In the genomic region with DNA sequence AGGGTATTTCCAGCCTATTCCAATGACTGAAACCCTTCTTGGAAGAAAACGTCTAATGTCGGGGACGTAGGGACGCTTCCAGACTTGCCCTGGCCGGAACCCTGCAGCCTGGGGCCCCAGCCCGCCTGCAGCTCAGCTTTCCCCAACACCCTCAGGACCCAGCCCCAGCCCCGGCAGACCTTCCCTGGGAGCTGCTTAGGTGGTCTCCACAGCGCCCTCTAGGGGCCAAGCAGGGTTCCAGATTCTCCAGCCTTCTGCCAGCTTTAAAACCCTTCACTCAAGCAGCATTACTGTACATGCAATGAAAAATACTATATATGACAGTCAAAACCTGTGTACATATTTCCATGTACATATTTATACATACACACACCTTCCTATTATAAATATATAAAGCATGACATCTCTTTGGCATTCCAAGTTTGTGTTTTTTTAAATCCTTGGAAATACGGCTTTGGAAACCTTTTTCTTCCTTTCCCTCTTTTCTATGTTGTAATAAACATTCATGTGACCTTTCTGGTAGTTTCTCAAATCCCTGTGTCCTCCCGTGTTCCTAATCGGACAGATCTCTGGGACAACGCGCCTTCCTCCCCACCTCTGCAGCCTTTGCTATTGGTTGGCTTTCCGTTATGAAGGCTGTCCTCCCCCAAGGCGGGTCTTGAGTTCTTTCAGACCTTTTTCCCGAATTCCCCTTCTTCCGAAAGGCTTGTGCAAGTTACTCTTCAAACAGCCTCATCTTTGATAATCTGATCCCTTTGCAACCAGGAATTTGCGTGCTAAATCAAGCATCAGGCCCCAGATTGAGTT, we compare ENCODE assay signal across 8 cellular contexts.
DNase-seq lines count a peak whose midpoint lies in the region; ATAC-seq lines count a peak whose summit lies in the region.

No MANE protein-coding gene starts in this region.

- H3K36me3 Mint-ChIP-seq in activated CD4-positive, alpha-beta memory T cell treated with anti-CD3 and anti-CD28 coated beads for 36 hours = no peaks in the 10 kb centered on the region

- POLR2A ChIA-PET in activated CD4-positive, alpha-beta memory T cell treated with anti-CD3 and anti-CD28 coated beads for 36 hours (lab: Charles Lee) = no interaction called here

- H3K36me3 ChIP-seq in effector memory CD4-positive, alpha-beta T cell (ENCODE audit: control insufficient read depth, insufficient read depth, low read length) = no peaks in the 10 kb centered on the region

- H3K27ac ChIP-seq in effector memory CD4-positive, alpha-beta T cell (ENCODE audit: insufficient read depth, low read length, poor library complexity, severe bottlenecking) = no peak overlapping the region

- ATAC-seq in HG02571 (IDR thresholded peaks at IDR 0.05; ENCODE audit: unreplicated experiment) (peak; percentile 59), HG02588 (IDR thresholded peaks at IDR 0.05; ENCODE audit: unreplicated experiment) (no peak)

- in situ Hi-C loops in Caki2 (cut with HindIII; ENCODE audit: low pct_unique_long_range_greater_than_20kb, low sequenced_read_pairs) = no loop called here

- CTCF ChIA-PET in activated CD4-positive, alpha-beta memory T cell treated with anti-CD3 and anti-CD28 coated beads for 36 hours (lab: Charles Lee) = interaction anchor here (0.5 to 2.7 kb wide), 29 partner anchors 10 to 483 kb away, joined by 3 to 16 read pairs (median 4); a partner anchor contains a TSS

- H3K27me3 Mint-ChIP-seq in activated CD4-positive, alpha-beta memory T cell treated with anti-CD3 and anti-CD28 coated beads for 36 hours = no peaks in the 10 kb centered on the region

- no peaks in the 10 kb centered on the region for H3K27me3 ChIP-seq in effector memory CD4-positive, alpha-beta T cell (replicated peaks; ENCODE audit: control insufficient read depth, insufficient read depth, low read length, poor library complexity, severe bottlenecking)

- H3K9me3 ChIP-seq in effector memory CD4-positive, alpha-beta T cell (ENCODE audit: control insufficient read depth, low read length) = no peaks in the 10 kb centered on the region

- no peak overlapping the region for H3K4me3 ChIP-seq in effector memory CD4-positive, alpha-beta T cell (ENCODE audit: insufficient read depth, low read depth, low read length, poor library complexity, severe bottlenecking)

- H3K9me3 Mint-ChIP-seq in activated CD4-positive, alpha-beta memory T cell treated with anti-CD3 and anti-CD28 coated beads for 36 hours = no peaks in the 10 kb centered on the region

- H3K4me1 ChIP-seq in effector memory CD4-positive, alpha-beta T cell (ENCODE audit: control insufficient read depth, insufficient read depth, low read length, poor library complexity, severe bottlenecking) = no peaks in the 10 kb centered on the region

- intact Hi-C loops in activated CD4-positive, alpha-beta memory T cell treated with anti-CD3 and anti-CD28 coated beads for 36 hours (cut with micrococcal nuclease) = loop anchor here (1.0 kb wide), 2 partner anchors 62 to 185 kb away; no protein-coding TSS in a partner anchor

- DNase-seq in Caki2 (ENCODE audit: low read depth) (peak; percentile 6), NCI-H748 (lab: John Stamatoyannopoulos, UW; ENCODE audit: unreplicated experiment) (peak; percentile 57), midbrain (lab: John Stamatoyannopoulos, UW) (peak; percentile 64)
- DNase-seq in activated CD4-positive, alpha-beta memory T cell treated with anti-CD3 and anti-CD28 coated beads for 36 hours = peak; percentile 78
- peak; percentile 33 to 50 (median 36) for DNase-seq in effector memory CD4-positive, alpha-beta T cell
- peak; percentile 43 for DNase-seq in stimulated activated CD8-positive, alpha-beta memory T cell treated with anti-CD3 and anti-CD28 coated beads, Interleukin-7, amount 100 ng/mL, for 24 hours (ENCODE audit: low read depth)

- no peaks in the 10 kb centered on the region for H3K4me1 Mint-ChIP-seq in activated CD4-positive, alpha-beta memory T cell treated with anti-CD3 and anti-CD28 coated beads for 36 hours (ENCODE audit: low read depth)

- no peak overlapping the region for H3K4me3 Mint-ChIP-seq in activated CD4-positive, alpha-beta memory T cell treated with anti-CD3 and anti-CD28 coated beads for 36 hours

- H3K27ac Mint-ChIP-seq in activated CD4-positive, alpha-beta memory T cell treated with anti-CD3 and anti-CD28 coated beads for 36 hours = no peak overlapping the region

Comparison
In these comparisons a context has a peak if more than half of its experiments do, and no peak if none do; other contexts are left out.
1. DNase-seq: peak in every context shown above with its lines; median percentile 78 in activated CD4-positive, alpha-beta memory T cell treated with anti-CD3 and anti-CD28 coated beads for 36 hours; 64 in midbrain; 57 in NCI-H748; 43 in stimulated activated CD8-positive, alpha-beta memory T cell treated with anti-CD3 and anti-CD28 coated beads, Interleukin-7, amount 100 ng/mL, for 24 hours; 36 in effector memory CD4-positive, alpha-beta T cell; 6 in Caki2.